Comparison of ENCODE assay signal across 25 cellular contexts in the genomic region with DNA sequence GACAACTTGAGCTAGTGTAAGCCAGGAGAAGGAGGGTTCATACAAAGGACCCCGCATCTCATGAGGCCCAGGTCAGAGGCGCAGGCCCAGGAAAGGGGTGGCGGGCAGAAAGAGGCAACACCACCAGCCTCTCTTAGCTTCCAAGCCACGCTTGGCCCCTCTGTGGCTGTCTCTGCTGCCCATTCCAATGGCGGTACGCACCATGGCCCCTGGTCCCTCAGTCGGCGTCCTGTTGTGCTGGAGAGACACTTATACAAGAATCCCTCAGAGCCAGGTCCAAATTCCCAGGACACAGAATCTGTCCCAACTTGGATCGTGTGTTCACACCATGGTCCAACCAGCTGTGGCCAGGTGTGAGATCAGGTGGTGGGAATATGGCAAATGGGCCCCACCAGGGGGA.
"Had no signal": no experiment of that assay in that cellular context is flagged by ENCODE, and none has a peak within 500 bp of the region (broad histone marks: within the 10 kb centered on the region; RNA-seq: fewer than 3 reads in every experiment).

No MANE protein-coding gene starts in this region.

- H3K36me3 Mint-ChIP-seq: activated CD4-positive, alpha-beta memory T cell treated with anti-CD3 and anti-CD28 coated beads for 36 hours; activated naive CD4-positive, alpha-beta T cell treated with anti-CD3 and anti-CD28 coated beads, Interleukin-2, amount 50 U/mL, for 24 hours; T-cell had no signal

- H3K4me3 ChIP-seq: body of pancreas, SK-N-MC had no signal

- H3K9me3 Mint-ChIP-seq: activated CD4-positive, alpha-beta memory T cell treated with anti-CD3 and anti-CD28 coated beads for 36 hours; activated CD4-positive, alpha-beta T cell treated with anti-CD3 and anti-CD28 coated beads, Interleukin-2, amount 10 ng/mL, durations not matched to agents 7 days and 5 days; activated naive CD4-positive, alpha-beta T cell treated with anti-CD3 and anti-CD28 coated beads, Interleukin-2, amount 50 U/mL, for 24 hours; activated T-cell treated with anti-CD3 and anti-CD28 coated beads, Interleukin-2, amount 50 U/mL, for 4 hours; activated T-helper 17 cell treated with anti-CD3 and anti-CD28 coated beads, Interleukin-2, amount 50 U/mL, for 72 hours; central memory CD8-positive, alpha-beta T cell; T-cell had no signal

- H3K4me3 Mint-ChIP-seq: activated CD4-positive, alpha-beta memory T cell treated with anti-CD3 and anti-CD28 coated beads for 36 hours; activated CD4-positive, alpha-beta T cell treated with anti-CD3 and anti-CD28 coated beads, Interleukin-2, amount 10 ng/mL, durations not matched to agents 7 days and 5 days; activated naive CD4-positive, alpha-beta T cell treated with anti-CD3 and anti-CD28 coated beads, Interleukin-2, amount 50 U/mL, for 24 hours; activated T-cell treated with anti-CD3 and anti-CD28 coated beads, Interleukin-2, amount 50 U/mL, for 4 hours; activated T-helper 17 cell treated with anti-CD3 and anti-CD28 coated beads, Interleukin-2, amount 50 U/mL, for 72 hours; central memory CD8-positive, alpha-beta T cell; T-cell had no signal

- H3K27me3 ChIP-seq: body of pancreas had no signal

- H3K27me3 Mint-ChIP-seq: activated CD4-positive, alpha-beta memory T cell treated with anti-CD3 and anti-CD28 coated beads for 36 hours; activated CD4-positive, alpha-beta T cell treated with anti-CD3 and anti-CD28 coated beads, Interleukin-2, amount 10 ng/mL, durations not matched to agents 7 days and 5 days; activated T-helper 17 cell treated with anti-CD3 and anti-CD28 coated beads, Interleukin-2, amount 50 U/mL, for 72 hours; T-cell had no signal

- H3K4me1 ChIP-seq: body of pancreas had no signal

- H3K27ac Mint-ChIP-seq: activated CD4-positive, alpha-beta memory T cell treated with anti-CD3 and anti-CD28 coated beads for 36 hours; activated CD4-positive, alpha-beta T cell treated with anti-CD3 and anti-CD28 coated beads, Interleukin-2, amount 10 ng/mL, durations not matched to agents 7 days and 5 days; activated naive CD4-positive, alpha-beta T cell treated with anti-CD3 and anti-CD28 coated beads, Interleukin-2, amount 50 U/mL, for 24 hours; activated T-helper 17 cell treated with anti-CD3 and anti-CD28 coated beads, Interleukin-2, amount 50 U/mL, for 72 hours had no signal

- H3K9me3 ChIP-seq: body of pancreas had no signal

- DNase-seq: activated CD4-positive, alpha-beta memory T cell treated with anti-CD3 and anti-CD28 coated beads for 36 hours; activated CD4-positive, alpha-beta T cell treated with anti-CD3 and anti-CD28 coated beads, Interleukin-2, amount 10 ng/mL, durations not matched to agents 7 days and 5 days; activated CD4-positive, CD25-positive, alpha-beta regulatory T cell; activated CD8-positive, alpha-beta memory T cell treated with anti-CD3 and anti-CD28 coated beads for 24 hours; activated naive CD4-positive, alpha-beta T cell; activated T-cell treated with anti-CD3 and anti-CD28 coated beads, Interleukin-2, amount 50 U/mL, for 4 hours; aorta; body of pancreas; MM.1S; NCI-H1105; NCI-H1436; NCI-H1694 treated with DMSO at 0.1 percent for 48 hours; NCI-H2029 treated with DMSO at 0.1 percent for 48 hours; NCI-H345; NCI-H510A; NCI-H526 treated with DMSO at 0.1 percent for 48 hours; NCI-H82; T-cell; T-helper 2 cell; T1000 had no signal

- H3K27ac ChIP-seq: body of pancreas, SK-N-MC, VCaP had no signal
